In the genomic region with DNA sequence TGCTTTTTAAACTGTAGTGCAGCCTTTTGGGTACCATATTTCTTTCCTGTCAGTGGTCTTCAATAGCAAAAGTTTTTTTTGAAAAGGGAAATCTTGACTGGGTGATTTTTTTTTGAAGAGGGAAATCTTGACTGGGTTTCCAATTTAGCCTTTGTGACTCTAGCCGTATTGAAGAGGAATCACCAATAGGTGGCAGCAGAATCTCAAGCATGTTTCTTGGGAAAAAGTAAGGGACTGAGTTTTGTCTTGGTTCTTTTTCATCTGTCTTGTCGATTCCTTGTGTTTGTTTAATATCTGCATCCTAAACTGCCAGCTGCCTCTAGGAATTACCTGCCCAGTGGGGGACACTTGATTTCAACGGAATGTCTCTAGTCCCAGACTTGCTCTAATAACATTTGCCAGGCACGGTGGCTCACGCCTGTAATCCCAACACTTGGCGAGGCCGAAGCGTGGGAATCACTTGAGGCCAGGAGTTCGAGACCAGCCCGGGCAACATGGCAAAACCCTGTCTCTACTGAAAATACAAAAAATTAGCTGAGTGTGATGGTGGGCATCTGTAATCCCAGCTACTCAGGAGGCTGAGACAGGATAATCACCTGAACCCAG, we compare ENCODE assay signal across 9 cellular contexts.
DNase-seq lines count a peak whose midpoint lies in the region; ATAC-seq and FAIRE-seq lines count a peak whose summit lies in the region.
"Had no signal": no experiment of that assay in that cellular context is flagged by ENCODE, and none has a peak within 500 bp of the region (broad histone marks: within the 10 kb centered on the region; RNA-seq: fewer than 3 reads in every experiment).

No MANE protein-coding gene starts in this region.

- peaks cover 0 to 3% (median 0%) of the 10 kb centered on the region in 8 donors for H3K9me3 Mint-ChIP-seq in CD4-positive, alpha-beta memory T cell
- no peaks in the 10 kb centered on the region for H3K9me3 Mint-ChIP-seq in memory B cell
- H3K9me3 Mint-ChIP-seq: T-cell had no signal

- H3K4me1 ChIP-seq in CD4-positive, alpha-beta memory T cell (ENCODE audit: insufficient read depth, low read length): no peaks in the 10 kb centered on the region

- H3K27me3 ChIP-seq in CD4-positive, alpha-beta memory T cell (ENCODE audit: insufficient read depth, low read length): no peaks in the 10 kb centered on the region

- H3K4me3 ChIP-seq in CD4-positive, alpha-beta memory T cell (ENCODE audit: low read length in 2 of 2): no peak overlapping the region

- H3K27me3 Mint-ChIP-seq in CD4-positive, alpha-beta memory T cell: no peaks in the 10 kb centered on the region
- no peaks in the 10 kb centered on the region for H3K27me3 Mint-ChIP-seq in memory B cell
- H3K27me3 Mint-ChIP-seq: T-cell had no signal

- H3K9me3 ChIP-seq in CD4-positive, alpha-beta memory T cell (ENCODE audit: control insufficient read depth in 1 of 2, low read length in 2 of 2): no peaks in the 10 kb centered on the region

- CTCF ChIA-PET in CD4-positive, alpha-beta memory T cell (lab: Charles Lee; ENCODE audit: partially characterized antibody): interaction anchor here (0.6 to 25.2 kb wide), 19 partner anchors 9 to 263 kb away, joined by 3 to 509 read pairs (median 4); no protein-coding TSS in a partner anchor

- intact Hi-C loops in CD4-positive, alpha-beta memory T cell (cut with micrococcal nuclease): loop anchor here (1.0 to 2.0 kb wide), 2 partner anchors 42 to 255 kb away; no protein-coding TSS in a partner anchor
- intact Hi-C loops in Right ventricle myocardium superior (cut with DNase I): loop anchor here (10.0 kb wide), 1 partner anchor 471 kb away; no protein-coding TSS in a partner anchor

- peak; percentile 43 for ATAC-seq in memory B cell (ENCODE audit: low read depth)
- ATAC-seq in Right ventricle myocardium superior (ENCODE audit: poor library complexity): no peak

- POLR2A ChIA-PET in CD4-positive, alpha-beta memory T cell (lab: Charles Lee; ENCODE audit: partially characterized antibody): interaction anchor here (1.0 to 1.5 kb wide), 4 partner anchors 11 to 259 kb away, joined by 3 to 4 read pairs (median 4); no protein-coding TSS in a partner anchor

- peaks cover 67% of the 10 kb centered on the region for H3K36me3 ChIP-seq in CD4-positive, alpha-beta memory T cell (ENCODE audit: insufficient read depth, low read length)

- no peak overlapping the region for H3K27ac ChIP-seq in CD4-positive, alpha-beta memory T cell (ENCODE audit: low read depth, low read length)

- FAIRE-seq in GM18507 (lab: Jason Lieb, UNC): peak; percentile 86

- peak overlapping the region in 1 of 7 donors; percentile 68 for H3K27ac Mint-ChIP-seq in CD4-positive, alpha-beta memory T cell
- H3K27ac Mint-ChIP-seq in memory B cell: peak overlapping the region; percentile 60

- DNase-seq in CD4-positive, alpha-beta memory T cell: peak in 4 of 5 donors; percentile 32 to 44 (median 32)
- DNase-seq in GM18507 (ENCODE audit: extremely low spot score, insufficient read length, low read depth) (no peak), NCI-H748 (lab: John Stamatoyannopoulos, UW; ENCODE audit: unreplicated experiment) (peak; percentile 36), memory B cell (ENCODE audit: low spot score in 2 of 2) (peak; percentile 24 to 47), NCI-H2029 (lab: John Stamatoyannopoulos, UW) (no peak), NCI-H345 treated with DMSO at 0.1 percent for 48 hours (lab: John Stamatoyannopoulos, UW; ENCODE audit: unreplicated experiment) (no peak), Right ventricle myocardium superior (no peak)
- DNase-seq in central memory CD4-positive, alpha-beta T cell: peak; percentile 15

- H3K4me3 Mint-ChIP-seq in CD4-positive, alpha-beta memory T cell: no peak overlapping the region
- no peak overlapping the region for H3K4me3 Mint-ChIP-seq in memory B cell
- H3K4me3 Mint-ChIP-seq: T-cell had no signal

- H3K36me3 Mint-ChIP-seq in CD4-positive, alpha-beta memory T cell: peaks cover 38 to 82% of the 10 kb centered on the region in 2 donors
- peaks cover 25% of the 10 kb centered on the region for H3K36me3 Mint-ChIP-seq in memory B cell

- H3K4me1 Mint-ChIP-seq in CD4-positive, alpha-beta memory T cell: peaks cover 0 to 5% (median 3%) of the 10 kb centered on the region in 4 donors
- no peaks in the 10 kb centered on the region for H3K4me1 Mint-ChIP-seq in memory B cell

Comparison
In these comparisons a context has a peak if more than half of its experiments do, and no peak if none do; other contexts are left out.
1. DNase-seq: peak in CD4-positive, alpha-beta memory T cell (4 of 5), NCI-H748 (single experiment), central memory CD4-positive, alpha-beta T cell (single experiment) and memory B cell (2 of 2); none in GM18507 (single experiment), NCI-H2029 (single experiment), NCI-H345 treated with DMSO at 0.1 percent for 48 hours (single experiment) and Right ventricle myocardium superior (single experiment).